4 cellular contexts compared by ENCODE assay signal in genomic region chr16:78059806-78060205, GRCh38. TPM values are rescaled to one million over a fixed set of nuclear protein-coding genes. Genes with fewer than 3 reads are reported as not detected.
"Had no signal": no experiment of that assay in that cellular context is flagged by ENCODE, and none has a peak within 500 bp of the region (broad histone marks: within the 10 kb centered on the region; RNA-seq: fewer than 3 reads in every experiment).

No MANE protein-coding gene starts in this region.

RNA-seq across cellular contexts. Expression of gene CLEC3A, which starts 37.5 kb away (rescaled TPM):
- total RNA-seq: LHCN-M2, M059J, MCF 10A, NCI-H460 had no signal
